ENCODE assay signal across 12 cellular contexts in the genomic region with DNA sequence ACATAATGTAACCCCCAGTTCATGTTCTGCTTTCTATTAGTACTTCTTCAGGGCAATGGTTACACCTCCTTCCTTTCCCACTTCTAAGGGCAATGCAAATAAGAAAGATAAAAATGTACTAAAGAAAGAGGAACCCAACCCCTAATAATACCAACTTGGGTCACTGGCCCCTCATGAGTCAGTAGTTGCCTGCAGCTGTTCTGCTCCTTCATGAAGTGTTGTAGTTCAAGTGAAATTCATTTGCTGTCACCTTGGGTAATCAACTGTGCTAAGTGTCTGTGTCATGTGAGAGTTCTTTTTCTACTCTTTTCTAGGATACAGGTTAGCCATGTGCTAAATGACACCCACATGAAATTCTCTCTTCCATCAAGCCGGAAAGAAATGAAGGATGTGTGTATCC.
DNase-seq lines count a peak whose midpoint lies in the region; ATAC-seq and TF ChIP-seq lines count a peak whose summit lies in the region.
"Had no signal": no experiment of that assay in that cellular context is flagged by ENCODE, and none has a peak within 500 bp of the region (broad histone marks: within the 10 kb centered on the region; RNA-seq: fewer than 3 reads in every experiment).

No MANE protein-coding gene starts in this region.

- peak; percentile 74 for ATAC-seq in GM18499 (IDR thresholded peaks at IDR 0.05; ENCODE audit: insufficient read depth, unreplicated experiment)
- ATAC-seq in GM21528 (IDR thresholded peaks at IDR 0.05; ENCODE audit: low FRiP score, unreplicated experiment) = peak; percentile 88
- peak; percentile 89 for ATAC-seq in HG03442 (IDR thresholded peaks at IDR 0.05; ENCODE audit: unreplicated experiment)
- ATAC-seq in esophagus mucosa = peak; percentile 69

- H3K27me3 ChIP-seq in osteoblast (ENCODE audit: insufficient read depth, low read length) = peaks cover 32% of the 10 kb centered on the region
- H3K27me3 ChIP-seq: vagina had no signal

- H3K9me3 ChIP-seq in osteoblast (ENCODE audit: low read depth, low read length) = no peaks in the 10 kb centered on the region
- H3K9me3 ChIP-seq: vagina had no signal

- H3K36me3 ChIP-seq in osteoblast (ENCODE audit: insufficient read depth, low read length) = no peaks in the 10 kb centered on the region
- H3K36me3 ChIP-seq: vagina had no signal

- H3K4me2 ChIP-seq in osteoblast (ENCODE audit: insufficient read depth, low read length) = no peak overlapping the region

- no peak overlapping the region for H3K27ac ChIP-seq in osteoblast (ENCODE audit: low read depth, low read length)
- H3K27ac ChIP-seq: vagina had no signal

- no peaks in the 10 kb centered on the region for H3K4me1 ChIP-seq in osteoblast (ENCODE audit: insufficient read depth, low read length)
- H3K4me1 ChIP-seq: vagina had no signal

- TF ChIP-seq CTCF in osteoblast (IDR thresholded peaks at IDR 0.05; ENCODE audit: extremely low read depth, low read depth, low read length) = no peak

- no peaks in the 10 kb centered on the region for H3K79me2 ChIP-seq in osteoblast (ENCODE audit: insufficient read depth, low read length)

- H3K4me3 ChIP-seq in osteoblast (ENCODE audit: insufficient read depth, low read length) = no peak overlapping the region
- H3K4me3 ChIP-seq: vagina had no signal

- no peak for DNase-seq in osteoblast (ENCODE audit: insufficient read length, low spot score, missing footprints)
- no peak for DNase-seq in stimulated activated naive CD4-positive, alpha-beta T cell treated with Interleukin-2 at 50 U/mL for 16 hours (lab: John Stamatoyannopoulos, UW)
- DNase-seq in stimulated activated CD8-positive, alpha-beta memory T cell treated with anti-CD3 and anti-CD28 coated beads, Interleukin-4, amount 100 ng/mL, for 48 hours = no peak
- no peak for DNase-seq in amniotic stem cell (lab: John Stamatoyannopoulos, UW)
- DNase-seq: DMS 273 treated with DMSO at 0.1 percent for 48 hours, hippocampal formation, T-helper 9 cell had no signal

- H4K20me1 ChIP-seq in osteoblast (ENCODE audit: insufficient read depth, low read length) = no peaks in the 10 kb centered on the region

- no peak overlapping the region for H2AFZ ChIP-seq in osteoblast (ENCODE audit: low read length)
